Comparison of ENCODE assay signal across 1 cellular context in the genomic region with DNA sequence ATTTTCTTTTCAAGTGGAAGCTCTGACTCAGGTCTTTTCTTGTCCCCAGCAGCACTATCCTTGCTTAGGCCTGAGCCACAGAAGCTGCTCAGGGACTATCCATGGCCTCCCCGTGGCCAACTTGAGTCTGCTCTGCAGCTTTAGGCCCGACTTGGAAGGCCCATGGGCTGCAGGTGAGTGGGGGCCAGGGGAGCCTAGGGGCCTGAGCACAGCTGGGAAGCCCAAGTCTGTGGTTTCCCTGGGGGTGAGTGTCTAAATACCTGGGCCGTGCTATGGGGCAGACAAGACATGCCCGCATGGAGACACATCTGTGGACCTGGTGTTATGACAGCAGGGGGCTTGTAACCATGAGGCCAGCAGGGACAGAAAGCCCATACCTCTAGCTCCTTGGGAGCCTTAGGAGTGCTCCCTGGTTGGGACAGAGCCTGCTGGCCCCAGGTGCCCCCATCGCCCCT.
TF ChIP-seq lines count a peak whose summit lies in the region.

A gene (plus strand): TSS at position 51 of the 455 bp plus-strand sequence. CDS start 5,839 bp downstream, outside the sequence.

TF ChIP-seq in H1, 55 proteins besides CTCF, POLR2A, EP300 and RAD21:
- TF ChIP-seq RNF2 (IDR thresholded peaks at IDR 0.05; ENCODE audit: borderline replicate concordance, low read depth, low read length, missing control alignments, poor library complexity, severe bottlenecking) (no peak), SIN3A (conservative IDR thresholded peaks at IDR 0.05 in 1 of 2, IDR thresholded peaks at IDR 0.05 in 1 of 2; ENCODE audit: low read depth in 1 of 2, low read length in 2 of 2) (no peak), JUN (IDR thresholded peaks at IDR 0.05; ENCODE audit: low read depth, low read length) (no peak), RBBP5 (IDR thresholded peaks at IDR 0.05; ENCODE audit: borderline replicate concordance, low read depth, low read length) (no peak), HDAC2 (IDR thresholded peaks at IDR 0.05; ENCODE audit: borderline replicate concordance in 1 of 2, low read depth in 2 of 2, low read length in 2 of 2) (no peak)
